In genomic region chr4:119032921-119033685, GRCh38 we compare ENCODE assay signal across 15 cellular contexts.
DNase-seq lines count a peak whose midpoint lies in the region; ATAC-seq and TF ChIP-seq lines count a peak whose summit lies in the region.
"Had no signal": no experiment of that assay in that cellular context is flagged by ENCODE, and none has a peak within 500 bp of the region (broad histone marks: within the 10 kb centered on the region; RNA-seq: fewer than 3 reads in every experiment).

No MANE protein-coding gene starts in this region.

- no peak overlapping the region for H3K9ac ChIP-seq in rectal smooth muscle tissue (ENCODE audit: low read length)

- H3K27ac ChIP-seq in SJSA1 (peak overlapping the region; percentile 30; the same call in 1 of the 2 replicates), rectal smooth muscle tissue (ENCODE audit: low read depth, low read length) (peak overlapping the region; percentile 71), brain microvascular endothelial cell (no peak overlapping the region)

- TF ChIP-seq CTCF in brain microvascular endothelial cell (IDR thresholded peaks at IDR 0.05; ENCODE audit: low read depth, low read length, missing control alignments): no peak

- H3K4me3 ChIP-seq in SJSA1 (no peak overlapping the region), rectal smooth muscle tissue (ENCODE audit: low read length) (peak overlapping the region; percentile 51), brain microvascular endothelial cell (ENCODE audit: low read depth, low read length) (no peak overlapping the region)

- DNase-seq in SJSA1 (ENCODE audit: low read depth in 1 of 2, low spot score in 2 of 2) (no peak), brain microvascular endothelial cell (no peak), NOMO-1 treated with DMSO at 0.1 percent for 48 hours (lab: John Stamatoyannopoulos, UW; ENCODE audit: unreplicated experiment) (no peak)
- DNase-seq in NK-92 treated with Interleukin-12 subunit alpha and Interleukin-12 subunit beta, amount 100 ng/mL, for 24 hours (lab: John Stamatoyannopoulos, UW): no peak
- DNase-seq: activated CD4-positive, alpha-beta T cell treated with anti-CD3 and anti-CD28 coated beads, Interleukin-2, amount 10 ng/mL, durations not matched to agents 7 days and 5 days; effector memory CD4-positive, alpha-beta T cell; Karpas-422; naive thymus-derived CD4-positive, alpha-beta T cell; NCI-H1436; NCI-H446 treated with DMSO at 0.1 percent for 48 hours had no signal

- no peaks in the 10 kb centered on the region for H3K9me3 ChIP-seq in SJSA1 (replicated peaks)

- ATAC-seq in GM18870 (IDR thresholded peaks at IDR 0.05; ENCODE audit: unreplicated experiment) (peak; percentile 45), HG02642 (IDR thresholded peaks at IDR 0.05; ENCODE audit: poor library complexity, unreplicated experiment) (peak; percentile 54), HG03196 (IDR thresholded peaks at IDR 0.05; ENCODE audit: unreplicated experiment) (no peak)
- ATAC-seq: activated naive CD4-positive, alpha-beta T cell treated with anti-CD3 and anti-CD28 coated beads, Interleukin-2, amount 50 U/mL, for 72 hours; naive thymus-derived CD4-positive, alpha-beta T cell had no signal

- H3K36me3 ChIP-seq in SJSA1: no peaks in the 10 kb centered on the region
- H3K36me3 ChIP-seq in rectal smooth muscle tissue (ENCODE audit: control insufficient read depth, insufficient read depth, low read length): peaks cover 15% of the 10 kb centered on the region
- H3K36me3 ChIP-seq in brain microvascular endothelial cell (replicated peaks): no peaks in the 10 kb centered on the region

- H3K4me1 ChIP-seq in SJSA1 (replicated peaks): peaks cover 40% of the 10 kb centered on the region
- H3K4me1 ChIP-seq in rectal smooth muscle tissue (ENCODE audit: control insufficient read depth, insufficient read depth, low read length): peaks cover 24% of the 10 kb centered on the region

- H3K27me3 ChIP-seq in SJSA1 (replicated peaks) (no peaks in the 10 kb centered on the region), rectal smooth muscle tissue (ENCODE audit: control insufficient read depth, insufficient read depth, low read length) (no peaks in the 10 kb centered on the region), brain microvascular endothelial cell (replicated peaks) (no peaks in the 10 kb centered on the region)

- in situ Hi-C loops in brain microvascular endothelial cell (cut with HindIII; ENCODE audit: low pct_ligation_motif_present, low sequenced_read_pairs): no loop called here
